In genomic region chr7:94655884-94656657, GRCh38 we compare ENCODE assay signal across 1 cellular context.
TF ChIP-seq lines count a peak whose summit lies in the region.

SGCE (minus strand) TSS chr7:94656133; CDS start chr7:94656098, 35 bp downstream.

TF ChIP-seq in HEK293, 187 proteins besides CTCF, POLR2A, EP300 and RAD21 (continued from another document and continues in another):
- no peak for TF ChIP-seq ZNF518A (tag by site-specific recombination; conservative IDR thresholded peaks at IDR 0.05; ENCODE audit: low read depth)
- TF ChIP-seq ZNF112 (tag by site-specific recombination; IDR thresholded peaks at IDR 0.05), result no peak
- peak; percentile 52; the same call in 1 of the 2 replicates for TF ChIP-seq YY1 (tag by site-specific recombination; IDR thresholded peaks at IDR 0.05)
- 0 out of 2 replicates have a peak, but pooled peaks have one; percentile 35 for TF ChIP-seq ZFP3 (tag by site-specific recombination; IDR thresholded peaks at IDR 0.05; ENCODE audit: low read depth)
- TF ChIP-seq HOXC10 (CRISPR knock-in tag; IDR thresholded peaks at IDR 0.05), result no peak
- TF ChIP-seq ZFP41 (tag by site-specific recombination; IDR thresholded peaks at IDR 0.05; ENCODE audit: borderline replicate concordance), result 0 out of 2 replicates have a peak, but pooled peaks have one; percentile 16
- TF ChIP-seq ZNF555 (tag by site-specific recombination; conservative IDR thresholded peaks at IDR 0.05), result no peak
- TF ChIP-seq ZNF350 (tag by site-specific recombination; IDR thresholded peaks at IDR 0.05), result no peak
- 0 out of 2 replicates have a peak, but pooled peaks have one; percentile 34 for TF ChIP-seq ZNF18 (tag by site-specific recombination; IDR thresholded peaks at IDR 0.05)
- no peak for TF ChIP-seq ZNF510 (tag by site-specific recombination; IDR thresholded peaks at IDR 0.05; ENCODE audit: insufficient replicate concordance)
- no peak for TF ChIP-seq ZNF184 (tag by site-specific recombination; IDR thresholded peaks at IDR 0.05)
- TF ChIP-seq SCRT1 (tag by site-specific recombination; IDR thresholded peaks at IDR 0.05; ENCODE audit: borderline replicate concordance), result no peak
- TF ChIP-seq ZNF473 (tag by site-specific recombination; IDR thresholded peaks at IDR 0.05), result no peak
- TF ChIP-seq ZNF623 (tag by site-specific recombination; IDR thresholded peaks at IDR 0.05), result no peak
- peak; percentile 76 for TF ChIP-seq ZNF2 (tag by site-specific recombination; IDR thresholded peaks at IDR 0.05)
- no peak for TF ChIP-seq ZNF837 (tag by site-specific recombination; IDR thresholded peaks at IDR 0.05)
- TF ChIP-seq RBAK (tag by site-specific recombination; IDR thresholded peaks at IDR 0.05), result no peak
- TF ChIP-seq ZNF280C (tag by site-specific recombination; IDR thresholded peaks at IDR 0.05), result no peak
- no peak for TF ChIP-seq ZNF302 (tag by site-specific recombination; IDR thresholded peaks at IDR 0.05; ENCODE audit: low read depth)
- TF ChIP-seq ZSCAN4 (tag by site-specific recombination; IDR thresholded peaks at IDR 0.05), result peak; percentile 49
- TF ChIP-seq ZFP69B (tag by site-specific recombination; IDR thresholded peaks at IDR 0.05), result no peak
- no peak for TF ChIP-seq ZNF449 (tag by site-specific recombination; IDR thresholded peaks at IDR 0.05)
- no peak; the same call in 1 of the 2 replicates for TF ChIP-seq ZEB2 (tag by site-specific recombination; IDR thresholded peaks at IDR 0.05)
- TF ChIP-seq INSM2 (tag by site-specific recombination; IDR thresholded peaks at IDR 0.05), result no peak; the same call in none of the 2 replicates
- no peak for TF ChIP-seq ZNF48 (tag by site-specific recombination; IDR thresholded peaks at IDR 0.05)
- TF ChIP-seq ZNF658 (tag by site-specific recombination; IDR thresholded peaks at IDR 0.05), result no peak
- no peak for TF ChIP-seq ZNF548 (tag by site-specific recombination; IDR thresholded peaks at IDR 0.05)
- peak; percentile 44 for TF ChIP-seq GLIS1 (tag by site-specific recombination; IDR thresholded peaks at IDR 0.05)
- TF ChIP-seq ZNF776 (tag by site-specific recombination; IDR thresholded peaks at IDR 0.05; ENCODE audit: borderline replicate concordance), result no peak
- TF ChIP-seq KLF16 (tag by site-specific recombination; IDR thresholded peaks at IDR 0.05), result peak; percentile 86
- 0 out of 2 replicates have a peak, but pooled peaks have one; percentile 30 for TF ChIP-seq ZBTB20 (tag by site-specific recombination; IDR thresholded peaks at IDR 0.05)
- TF ChIP-seq ZSCAN5A (tag by site-specific recombination; IDR thresholded peaks at IDR 0.05), result peak; percentile 94; the same call in 1 of the 2 replicates
- TF ChIP-seq ZNF132 (tag by site-specific recombination; IDR thresholded peaks at IDR 0.05; ENCODE audit: borderline replicate concordance), result no peak
- TF ChIP-seq ZBTB26 (tag by site-specific recombination; optimal IDR thresholded peaks at IDR 0.05), result peak; percentile 77
- TF ChIP-seq KLF7 (tag by site-specific recombination; IDR thresholded peaks at IDR 0.05; ENCODE audit: borderline replicate concordance), result peak; percentile 53; the same call in 1 of the 2 replicates
- TF ChIP-seq ZNF645 (tag by site-specific recombination; IDR thresholded peaks at IDR 0.05), result no peak
- TF ChIP-seq ZNF624 (tag by site-specific recombination; IDR thresholded peaks at IDR 0.05), result no peak
- no peak for TF ChIP-seq ZNF354C (tag by site-specific recombination; IDR thresholded peaks at IDR 0.05; ENCODE audit: borderline replicate concordance, low read depth)
- no peak for TF ChIP-seq FEZF1 (tag by site-specific recombination; IDR thresholded peaks at IDR 0.05)
- TF ChIP-seq ZNF214 (tag by site-specific recombination; IDR thresholded peaks at IDR 0.05; ENCODE audit: borderline replicate concordance), result no peak
- no peak for TF ChIP-seq ZNF239 (tag by site-specific recombination; IDR thresholded peaks at IDR 0.05)
